ENCODE assay signal across 9 cellular contexts in the genomic region with DNA sequence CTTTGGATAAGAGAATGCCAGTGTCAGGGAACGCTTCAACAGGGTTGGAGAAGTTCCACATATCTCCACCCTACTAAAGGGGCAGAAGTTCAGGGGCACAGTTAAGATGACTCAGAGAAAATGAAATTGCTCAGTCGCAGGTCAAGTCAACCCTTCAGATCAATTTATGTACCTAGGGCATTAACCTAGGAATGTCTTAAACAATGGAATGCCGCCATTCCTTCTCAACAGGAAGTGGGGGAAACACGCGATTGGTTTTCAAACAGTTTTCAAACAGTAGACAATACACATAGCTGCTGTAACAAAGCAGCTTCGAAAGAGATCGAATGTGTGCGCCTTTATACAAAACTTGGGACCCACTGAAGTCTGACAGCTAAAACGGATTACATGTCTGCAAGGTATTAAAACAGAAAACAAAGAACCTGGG. TPM values are rescaled to one million over a fixed set of nuclear protein-coding genes. Genes with fewer than 3 reads are reported as not detected.
DNase-seq lines count a peak whose midpoint lies in the region; ATAC-seq and TF ChIP-seq lines count a peak whose summit lies in the region.
"Had no signal": no experiment of that assay in that cellular context is flagged by ENCODE, and none has a peak within 500 bp of the region (broad histone marks: within the 10 kb centered on the region; RNA-seq: fewer than 3 reads in every experiment).

No MANE protein-coding gene starts in this region.

- no peak overlapping the region for H4K8ac ChIP-seq in neuronal stem cell (ENCODE audit: low read depth, low read length)

- no peak overlapping the region for H2BK15ac ChIP-seq in neuronal stem cell (ENCODE audit: low read length)

- H2AK5ac ChIP-seq in neuronal stem cell (ENCODE audit: low read depth, low read length), result no peak overlapping the region

- no peak overlapping the region for H3K9ac ChIP-seq in neuronal stem cell (ENCODE audit: low read depth, low read length, poor library complexity)

- peak; percentile 51 for DNase-seq in Caki2 (ENCODE audit: low read depth)
- DNase-seq in glomerular endothelial cell (ENCODE audit: extremely low read depth, low read depth, low spot score), result peak; percentile 27
- DNase-seq in neuronal stem cell (ENCODE audit: low spot score), result peak; percentile 3
- DNase-seq in stimulated activated CD4-positive, alpha-beta T cell treated with anti-CD3 and anti-CD28 coated beads, Interleukin-2, amount 100 ng/mL, for 48 hours, result no peak
- DNase-seq in NCI-H2029 (lab: John Stamatoyannopoulos, UW), result no peak

- H3K79me1 ChIP-seq in neuronal stem cell (ENCODE audit: low read depth, low read length), result peaks cover 3% of the 10 kb centered on the region

- H3K4me3 ChIP-seq in WI38 (ENCODE audit: low read depth, low read length) (peak overlapping the region; percentile 75), neuronal stem cell (ENCODE audit: low read length in 2 of 2) (peak overlapping the region; percentile 95 to 99)

- no peak overlapping the region for H2BK120ac ChIP-seq in neuronal stem cell (ENCODE audit: low read depth, low read length)

- peak overlapping the region; percentile 78 for H3K27ac ChIP-seq in KOPT-K1 (ENCODE audit: low read depth, low read length, poor library complexity, severe bottlenecking)
- H3K27ac ChIP-seq in neuronal stem cell (replicated peaks; ENCODE audit: low read length), result no peak overlapping the region

- in situ Hi-C loops in Caki2 (cut with HindIII; ENCODE audit: low pct_unique_long_range_greater_than_20kb, low sequenced_read_pairs), result no loop called here

- TF ChIP-seq CTCF in WI38 (IDR thresholded peaks at IDR 0.05; ENCODE audit: low read depth, low read length), result no peak

- H3K9me3 ChIP-seq in KOPT-K1 (ENCODE audit: insufficient read depth, low read length, poor library complexity, severe bottlenecking) (peaks cover 7% of the 10 kb centered on the region), neuronal stem cell (replicated peaks in 1 of 2; ENCODE audit: control insufficient read depth in 2 of 2, insufficient read depth in 1 of 2, low read depth in 1 of 2, low read length in 2 of 2) (peaks cover 0 to 39% of the 10 kb centered on the region in 2 donors)

- peaks cover 19% of the 10 kb centered on the region for H3K36me3 ChIP-seq in KOPT-K1 (ENCODE audit: insufficient read depth, low read length)
- H3K36me3 ChIP-seq in neuronal stem cell (replicated peaks in 1 of 2; ENCODE audit: control insufficient read depth in 2 of 2, insufficient read depth in 2 of 2, low read length in 2 of 2), result peaks cover 8 to 42% of the 10 kb centered on the region in 2 donors

- no peak overlapping the region for H3K14ac ChIP-seq in neuronal stem cell (ENCODE audit: low read length)

- H3K4me2 ChIP-seq in neuronal stem cell (ENCODE audit: insufficient read depth, low read length, poor library complexity, severe bottlenecking), result peak overlapping the region; percentile 68

- no CpG with 5 or more reads among the region's 9 CpGs for WGBS in neuronal stem cell (ENCODE audit: extremely low coverage in 2 of 2, insufficient read length in 2 of 2, insufficient replicate concordance in 1 of 2), 2 donors

- ATAC-seq in GM21619 (IDR thresholded peaks at IDR 0.05; ENCODE audit: unreplicated experiment), result no peak

- H2BK5ac ChIP-seq in neuronal stem cell (ENCODE audit: low read length), result no peak overlapping the region

- H2BK12ac ChIP-seq in neuronal stem cell (ENCODE audit: low read length), result no peak overlapping the region

- no peaks in the 10 kb centered on the region for H3K27me3 ChIP-seq in neuronal stem cell (ENCODE audit: control insufficient read depth in 3 of 3, insufficient read depth in 3 of 3, low read depth in 1 of 3, low read length in 3 of 3)

- peak overlapping the region; percentile 92 for H2AFZ ChIP-seq in neuronal stem cell (ENCODE audit: low read length)

- no peak overlapping the region for H4K91ac ChIP-seq in neuronal stem cell (ENCODE audit: low read depth, low read length, poor library complexity)

- H3K18ac ChIP-seq in neuronal stem cell (ENCODE audit: low read length), result no peak overlapping the region

- H3K23ac ChIP-seq in neuronal stem cell (ENCODE audit: low read depth, low read length, poor library complexity), result no peak overlapping the region

- no peak overlapping the region for H3K4ac ChIP-seq in neuronal stem cell (ENCODE audit: low read length)

- peaks cover 6% of the 10 kb centered on the region in 2 donors for H3K4me1 ChIP-seq in neuronal stem cell (ENCODE audit: control insufficient read depth in 2 of 2, insufficient read depth in 1 of 2, low read depth in 1 of 2, low read length in 2 of 2)

RNA-seq across cellular contexts. Expression of gene SLC25A24, which starts 0.9 kb away (rescaled TPM):
- total RNA-seq in Caki2 (2014; rRNA removed; shearing (Covaris generic); ENCODE audit: low replicate concordance), result 33.1 and 45.2 TPM in 2 replicates
- 50.7 and 53.0 TPM in 2 replicates for total RNA-seq in glomerular endothelial cell
- 46.7 TPM for polyA plus RNA-seq in neuronal stem cell (2013, experiment 1 of 2)
- 48.5 TPM for polyA plus RNA-seq in neuronal stem cell (2013, experiment 2 of 2)

RNA-seq across cellular contexts. Expression of gene NBPF4, which starts 44.6 kb away (rescaled TPM):
- total RNA-seq in Caki2 (2014; rRNA removed; shearing (Covaris generic); ENCODE audit: low replicate concordance), result not detected in 2 replicates
- total RNA-seq in glomerular endothelial cell, result not detected in 2 replicates
- not detected for polyA plus RNA-seq in neuronal stem cell (2013, experiment 1 of 2)
- polyA plus RNA-seq in neuronal stem cell (2013, experiment 2 of 2), result not detected
- total RNA-seq: subcutaneous adipose tissue had no signal

Comparison
In these comparisons a context has a peak if more than half of its experiments do, and no peak if none do; other contexts are left out.
1. DNase-seq: peak in Caki2 (single experiment), glomerular endothelial cell (single experiment) and neuronal stem cell (single experiment); none in stimulated activated CD4-positive, alpha-beta T cell treated with anti-CD3 and anti-CD28 coated beads, Interleukin-2, amount 100 ng/mL, for 48 hours (0 of 2) and NCI-H2029 (single experiment).